8 cellular contexts compared by ENCODE assay signal in the genomic region with DNA sequence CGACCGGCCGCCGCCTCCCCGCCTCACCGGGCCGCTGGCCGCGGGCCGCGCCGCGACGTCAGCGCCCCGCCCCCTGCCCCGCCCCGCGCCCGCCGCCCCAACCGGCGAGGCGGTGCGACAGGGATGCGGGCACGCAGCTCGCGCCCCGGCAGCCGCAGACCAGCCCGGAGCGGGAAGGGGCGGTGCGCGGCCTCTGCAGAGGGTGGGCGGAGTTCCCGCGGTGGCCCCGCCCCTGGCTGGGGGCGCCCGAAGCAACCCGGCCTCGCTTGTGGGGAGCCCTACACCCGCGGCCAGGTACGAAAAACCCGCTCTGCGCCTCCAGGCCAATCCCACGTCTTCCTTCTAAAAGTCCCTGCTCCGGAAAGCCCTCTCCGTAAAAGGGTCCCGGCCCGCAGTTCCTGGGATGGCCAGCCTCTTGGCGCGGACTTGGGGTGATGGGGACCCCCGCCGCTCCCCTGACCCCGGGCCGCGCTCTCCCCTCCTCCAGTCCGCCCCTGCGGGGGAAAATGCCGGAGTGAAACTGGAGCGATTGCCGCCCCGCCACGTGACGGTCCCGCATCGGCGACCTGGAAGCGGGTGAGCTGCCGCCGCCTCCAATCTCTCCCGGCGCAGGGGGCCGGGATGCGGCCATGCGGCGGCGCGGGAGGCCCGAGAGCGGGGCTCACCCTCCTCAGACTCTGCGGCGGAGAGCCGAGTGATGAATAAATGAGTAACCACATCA. TPM values are rescaled to one million over a fixed set of nuclear protein-coding genes. Genes with fewer than 3 reads are reported as not detected.
A peak's percentile ranks its signal among the peaks of the same experiment; 100 is the strongest.
DNase-seq lines count a peak whose midpoint lies in the region; ATAC-seq, FAIRE-seq and TF ChIP-seq lines count a peak whose summit lies in the region.

A gene with protein sequence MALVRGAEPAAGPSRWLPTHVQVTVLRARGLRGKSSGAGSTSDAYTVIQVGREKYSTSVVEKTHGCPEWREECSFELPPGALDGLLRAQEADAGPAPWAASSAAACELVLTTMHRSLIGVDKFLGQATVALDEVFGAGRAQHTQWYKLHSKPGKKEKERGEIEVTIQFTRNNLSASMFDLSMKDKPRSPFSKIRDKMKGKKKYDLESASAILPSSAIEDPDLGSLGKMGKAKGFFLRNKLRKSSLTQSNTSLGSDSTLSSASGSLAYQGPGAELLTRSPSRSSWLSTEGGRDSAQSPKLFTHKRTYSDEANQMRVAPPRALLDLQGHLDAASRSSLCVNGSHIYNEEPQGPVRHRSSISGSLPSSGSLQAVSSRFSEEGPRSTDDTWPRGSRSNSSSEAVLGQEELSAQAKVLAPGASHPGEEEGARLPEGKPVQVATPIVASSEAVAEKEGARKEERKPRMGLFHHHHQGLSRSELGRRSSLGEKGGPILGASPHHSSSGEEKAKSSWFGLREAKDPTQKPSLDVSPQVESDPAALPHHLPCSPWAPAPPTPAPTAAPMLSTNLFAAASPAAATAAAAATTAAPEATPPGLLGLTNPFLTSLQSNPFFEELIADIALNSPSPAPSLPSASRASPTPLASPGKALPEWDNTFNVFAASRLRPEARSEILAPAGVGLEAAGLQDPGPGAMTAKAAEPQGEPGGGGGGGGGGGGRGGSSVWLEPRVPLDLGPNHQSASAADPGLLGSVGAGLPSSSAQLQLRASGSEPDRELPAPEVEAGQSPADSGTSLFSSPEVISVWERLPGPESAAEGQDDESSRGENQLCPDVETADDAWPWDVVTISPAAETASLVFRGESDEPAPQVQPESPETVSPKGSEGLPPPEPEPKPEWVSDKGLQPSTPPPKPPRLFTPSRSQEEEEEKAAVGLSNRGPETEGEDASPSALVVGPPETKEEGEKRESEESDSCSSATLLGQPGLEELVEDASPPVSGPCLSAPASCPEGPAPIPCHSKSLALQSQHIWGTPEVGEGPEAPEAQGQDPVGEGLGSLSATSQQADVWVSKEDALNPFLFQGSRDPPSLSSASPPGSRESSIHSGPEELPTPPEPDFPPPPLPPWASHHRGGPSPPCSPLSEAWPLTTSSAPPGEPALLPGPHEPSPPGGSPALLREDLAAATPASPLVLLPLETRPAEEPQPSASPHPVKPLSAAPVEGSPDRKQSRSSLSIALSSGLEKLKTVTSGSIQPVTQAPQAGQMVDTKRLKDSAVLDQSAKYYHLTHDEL (N-terminal part only) (minus strand): TSS at position 36 of the 721 bp plus-strand sequence. CDS start 171 bp downstream, outside the sequence.

- POLR2A ChIA-PET in endothelial cell of umbilical vein (lab: Charles Lee): no interaction called here

- no peaks in the 10 kb centered on the region for H3K27me3 ChIP-seq in endothelial cell of umbilical vein (ENCODE audit: control insufficient read depth in 2 of 2, insufficient read depth in 2 of 2, low read length in 2 of 2)

- intact Hi-C loops in endothelial cell of umbilical vein (cut with micrococcal nuclease): loop anchor here (1.0 kb wide), 1 partner anchor 42 kb away; a partner anchor contains a TSS

- 2% methylated on average over 59 to 65 of the region's 88 CpGs for WGBS in mesodermal cell (ENCODE audit: insufficient coverage in 2 of 2), 2 experiments

- peak within 1 kb of the TSS; percentile 89 for H2AFZ ChIP-seq in endothelial cell of umbilical vein (ENCODE audit: low read depth, low read length)

- ATAC-seq in GM18867 (IDR thresholded peaks at IDR 0.05; ENCODE audit: unreplicated experiment): peak; percentile 86
- peak; percentile 65 for ATAC-seq in HG03159 (IDR thresholded peaks at IDR 0.05; ENCODE audit: unreplicated experiment)

- dilution Hi-C loops in endothelial cell of umbilical vein (cut with MboI; ENCODE audit: extremely low pct_ligation_motif_present, low sequenced_read_pairs): no loop called here

- H3K4me2 ChIP-seq in endothelial cell of umbilical vein (ENCODE audit: insufficient read depth, low read length): peak within 1 kb of the TSS; percentile 79

- H4K20me1 ChIP-seq in endothelial cell of umbilical vein (replicated peaks; ENCODE audit: control insufficient read depth, extremely low read depth, insufficient read depth, low read length): no peaks in the 10 kb centered on the region

- H3K4me3 ChIP-seq in endothelial cell of umbilical vein (replicated peaks in 1 of 3; ENCODE audit: insufficient read depth in 1 of 3, low read depth in 1 of 3, low read length in 3 of 3) (peak within 1 kb of the TSS; percentile 73 to 76 (median 74)), mesodermal cell (ENCODE audit: extremely low read depth, insufficient read depth, low read length, poor library complexity, severe bottlenecking) (peak within 1 kb of the TSS; percentile 67)

- TF ChIP-seq POLR2A in endothelial cell of umbilical vein (IDR thresholded peaks at IDR 0.05; ENCODE audit: low read depth, low read length): peak; percentile 55

- no peak for TF ChIP-seq CTCF in endothelial cell of umbilical vein (IDR thresholded peaks at IDR 0.05; ENCODE audit: extremely low read depth in 1 of 2, insufficient read depth in 1 of 2, low read depth in 1 of 2, low read length in 2 of 2)

- peaks cover 34% of the 10 kb centered on the region for H3K79me2 ChIP-seq in endothelial cell of umbilical vein (ENCODE audit: control insufficient read depth, insufficient read depth, low read length)

- CTCF ChIA-PET in endothelial cell of umbilical vein (lab: Charles Lee): interaction anchor here (1.0 to 6.6 kb wide), 8 partner anchors 11 to 64 kb away, joined by 3 to 69 read pairs (median 6); no protein-coding TSS in a partner anchor

- FAIRE-seq in endothelial cell of umbilical vein (lab: Jason Lieb, UNC): peak; percentile 55

- H3K36me3 ChIP-seq in endothelial cell of umbilical vein (ENCODE audit: control insufficient read depth in 2 of 2, extremely low read depth in 1 of 2, insufficient read depth in 2 of 2, low read length in 2 of 2) (no peaks in the 10 kb centered on the region), mesodermal cell (ENCODE audit: control insufficient read depth, insufficient read depth, low read length) (peaks cover 7% of the 10 kb centered on the region)

- H3K9ac ChIP-seq in endothelial cell of umbilical vein (replicated peaks; ENCODE audit: extremely low read depth, insufficient read depth, low read length): peak within 1 kb of the TSS; percentile 87

- in situ Hi-C loops in ACHN (cut with HindIII; ENCODE audit: low pct_ligation_motif_present, low pct_unique_long_range_greater_than_20kb, low sequenced_read_pairs): no loop called here

- BruUV-seq in endothelial cell of umbilical vein (replicated peaks; lab: Mats Ljungman, UMichigan): TSS peak; percentile 49

- H3K4me1 ChIP-seq in endothelial cell of umbilical vein (ENCODE audit: control insufficient read depth, extremely low read depth, insufficient read depth, low read length) (peaks cover 16% of the 10 kb centered on the region), mesodermal cell (ENCODE audit: control insufficient read depth, insufficient read depth, low read length, poor library complexity, severe bottlenecking) (peaks cover 17% of the 10 kb centered on the region)

- DNase-seq in ACHN (peak; percentile 92), NOMO-1 treated with dmso at 0.1 percent for 144 hours (lab: John Stamatoyannopoulos, UW; ENCODE audit: unreplicated experiment) (peak; percentile 36), activated T-cell treated with anti-CD3 and anti-CD28 coated beads for 24 hours (ENCODE audit: low read depth) (peak; percentile 71), endothelial cell of umbilical vein (ENCODE audit: low read depth, low spot score) (peak; percentile 70)
- DNase-seq in stimulated activated CD8-positive, alpha-beta memory T cell treated with anti-CD3 and anti-CD28 coated beads, Interleukin-12 subunit alpha, Interleukin-12 subunit beta, amount 100 ng/mL, for 4 hours (ENCODE audit: low read depth): peak; percentile 65

- H3K9me3 ChIP-seq in endothelial cell of umbilical vein (replicated peaks; ENCODE audit: control insufficient read depth, insufficient read depth, low read length) (no peaks in the 10 kb centered on the region), mesodermal cell (ENCODE audit: control insufficient read depth, low read length) (peaks cover 8% of the 10 kb centered on the region)

- no peaks in the 10 kb centered on the region for H3K9me1 ChIP-seq in endothelial cell of umbilical vein (replicated peaks; ENCODE audit: control insufficient read depth, extremely low read depth, insufficient read depth, low read length)

- H3K27ac ChIP-seq in endothelial cell of umbilical vein (ENCODE audit: insufficient read depth, low read depth, low read length) (peak within 1 kb of the TSS; percentile 60), mesodermal cell (ENCODE audit: low read depth, low read length, severe bottlenecking) (peak within 1 kb of the TSS; percentile 49)

TF ChIP-seq in endothelial cell of umbilical vein, 7 proteins besides CTCF, POLR2A, EP300 and RAD21:
- TF ChIP-seq GATA2 (IDR thresholded peaks at IDR 0.05; ENCODE audit: insufficient read depth, insufficient read length, low read depth, low read length): no peak
- TF ChIP-seq MYC (IDR thresholded peaks at IDR 0.05; ENCODE audit: low read depth, low read length): no peak
- TF ChIP-seq JUN (IDR thresholded peaks at IDR 0.05; ENCODE audit: borderline replicate concordance, insufficient read depth, insufficient read length, low read depth): no peak
- no peak for TF ChIP-seq FOS (IDR thresholded peaks at IDR 0.05; ENCODE audit: borderline replicate concordance, insufficient read depth, low read length)
- no peak for TF ChIP-seq EZH2 (IDR thresholded peaks at IDR 0.05; ENCODE audit: borderline replicate concordance, low read depth, low read length, severe bottlenecking)
- TF ChIP-seq, protein P1, sequence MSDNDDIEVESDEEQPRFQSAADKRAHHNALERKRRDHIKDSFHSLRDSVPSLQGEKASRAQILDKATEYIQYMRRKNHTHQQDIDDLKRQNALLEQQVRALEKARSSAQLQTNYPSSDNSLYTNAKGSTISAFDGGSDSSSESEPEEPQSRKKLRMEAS (IDR thresholded peaks at IDR 0.05; ENCODE audit: insufficient read depth, insufficient read length): no peak
- no peak for TF ChIP-seq POLR2AphosphoS5 (IDR thresholded peaks at IDR 0.05; ENCODE audit: insufficient read depth, low read depth, low read length)
TF ChIP-seq in endothelial cell of umbilical vein: peak in this region for 0.

RNA-seq across cellular contexts. Expression of the gene that starts here (rescaled TPM):
- total RNA-seq in endothelial cell of umbilical vein: 47.0 and 49.4 TPM in 2 replicates
- 32.4 and 36.6 TPM in 2 replicates for polyA plus RNA-seq in endothelial cell of umbilical vein
- 35.8 and 36.8 TPM in 2 replicates for polyA plus RNA-seq in endothelial cell of umbilical vein (2011; cell fraction: cytosol; rRNA removed)
- polyA plus RNA-seq in endothelial cell of umbilical vein (2011; cell fraction: nucleus; rRNA removed): 28.3 and 31.5 TPM in 2 replicates
- polyA plus RNA-seq in endothelial cell of umbilical vein (2012): 56.4 and 64.0 TPM in 2 replicates
- polyA minus RNA-seq in endothelial cell of umbilical vein: 71.5 and 74.9 TPM in 2 replicates
- 9.1 TPM for polyA minus RNA-seq in endothelial cell of umbilical vein (2011; cell fraction: cytosol; rRNA and poly(A)+ RNA removed)
- polyA minus RNA-seq in endothelial cell of umbilical vein (2011; cell fraction: nucleus; rRNA and poly(A)+ RNA removed): 17.6 and 20.4 TPM in 2 replicates
- 17.4 TPM for polyA plus RNA-seq in mesodermal cell (2013, experiment 1 of 2)
- polyA plus RNA-seq in mesodermal cell (2013, experiment 2 of 2): 16.0 TPM

Comparison
In these comparisons a context has a peak if more than half of its experiments do, and no peak if none do; other contexts are left out.
1. Peak in every context shown above with its lines: DNase-seq, ATAC-seq, H3K4me3 ChIP-seq and H3K27ac ChIP-seq.
2. DNase-seq: peak in every context shown above with its lines; median percentile 92 in ACHN; 71 in activated T-cell treated with anti-CD3 and anti-CD28 coated beads for 24 hours; 70 in endothelial cell of umbilical vein; 65 in stimulated activated CD8-positive, alpha-beta memory T cell treated with anti-CD3 and anti-CD28 coated beads, Interleukin-12 subunit alpha, Interleukin-12 subunit beta, amount 100 ng/mL, for 4 hours; 36 in NOMO-1 treated with dmso at 0.1 percent for 144 hours.